In the genomic region with DNA sequence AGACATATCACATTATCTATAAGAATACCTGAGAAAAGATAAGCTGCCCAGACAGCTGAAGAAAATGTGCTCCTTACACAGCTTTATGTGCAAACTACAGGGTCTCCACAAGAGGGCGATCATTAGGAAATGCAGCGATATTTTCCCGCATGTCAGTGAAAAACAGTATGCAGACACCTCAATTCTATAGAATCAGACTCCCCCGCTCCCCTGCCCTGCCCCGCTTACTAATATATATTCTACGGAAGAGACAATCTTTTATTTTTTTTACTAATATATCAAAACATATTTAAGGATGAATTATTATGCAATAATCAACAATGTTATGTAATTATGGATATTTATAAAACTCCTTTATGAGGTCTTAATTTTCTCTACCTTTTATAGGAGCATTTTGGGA, we compare ENCODE assay signal across 2 cellular contexts.
TF ChIP-seq lines count a peak whose summit lies in the region.

No MANE protein-coding gene starts in this region.

TF ChIP-seq in HCT116, 20 proteins besides CTCF, POLR2A, EP300 and RAD21 (continued from another document):
- TF ChIP-seq, protein P1, sequence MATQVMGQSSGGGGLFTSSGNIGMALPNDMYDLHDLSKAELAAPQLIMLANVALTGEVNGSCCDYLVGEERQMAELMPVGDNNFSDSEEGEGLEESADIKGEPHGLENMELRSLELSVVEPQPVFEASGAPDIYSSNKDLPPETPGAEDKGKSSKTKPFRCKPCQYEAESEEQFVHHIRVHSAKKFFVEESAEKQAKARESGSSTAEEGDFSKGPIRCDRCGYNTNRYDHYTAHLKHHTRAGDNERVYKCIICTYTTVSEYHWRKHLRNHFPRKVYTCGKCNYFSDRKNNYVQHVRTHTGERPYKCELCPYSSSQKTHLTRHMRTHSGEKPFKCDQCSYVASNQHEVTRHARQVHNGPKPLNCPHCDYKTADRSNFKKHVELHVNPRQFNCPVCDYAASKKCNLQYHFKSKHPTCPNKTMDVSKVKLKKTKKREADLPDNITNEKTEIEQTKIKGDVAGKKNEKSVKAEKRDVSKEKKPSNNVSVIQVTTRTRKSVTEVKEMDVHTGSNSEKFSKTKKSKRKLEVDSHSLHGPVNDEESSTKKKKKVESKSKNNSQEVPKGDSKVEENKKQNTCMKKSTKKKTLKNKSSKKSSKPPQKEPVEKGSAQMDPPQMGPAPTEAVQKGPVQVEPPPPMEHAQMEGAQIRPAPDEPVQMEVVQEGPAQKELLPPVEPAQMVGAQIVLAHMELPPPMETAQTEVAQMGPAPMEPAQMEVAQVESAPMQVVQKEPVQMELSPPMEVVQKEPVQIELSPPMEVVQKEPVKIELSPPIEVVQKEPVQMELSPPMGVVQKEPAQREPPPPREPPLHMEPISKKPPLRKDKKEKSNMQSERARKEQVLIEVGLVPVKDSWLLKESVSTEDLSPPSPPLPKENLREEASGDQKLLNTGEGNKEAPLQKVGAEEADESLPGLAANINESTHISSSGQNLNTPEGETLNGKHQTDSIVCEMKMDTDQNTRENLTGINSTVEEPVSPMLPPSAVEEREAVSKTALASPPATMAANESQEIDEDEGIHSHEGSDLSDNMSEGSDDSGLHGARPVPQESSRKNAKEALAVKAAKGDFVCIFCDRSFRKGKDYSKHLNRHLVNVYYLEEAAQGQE (IDR thresholded peaks at IDR 0.05; ENCODE audit: low read depth): no peak
- TF ChIP-seq ZFX (IDR thresholded peaks at IDR 0.05): no peak

TF ChIP-seq in SK-N-SH, 30 proteins besides CTCF, POLR2A, EP300 and RAD21 (continued from another document):
- TF ChIP-seq IRF3 (IDR thresholded peaks at IDR 0.05; ENCODE audit: low read depth, low read length) (no peak), MAX (IDR thresholded peaks at IDR 0.05; ENCODE audit: low read depth) (0 out of 2 replicates have a peak, but pooled peaks have one; percentile 33), MXI1 (IDR thresholded peaks at IDR 0.05; ENCODE audit: low read depth, low read length) (peak; percentile 25; the same call in 1 of the 2 replicates), SIN3A (IDR thresholded peaks at IDR 0.05; ENCODE audit: borderline replicate concordance, low read depth, low read length) (no peak), GATA2 (CRISPR knock-in tag; IDR thresholded peaks at IDR 0.05) (no peak), RXRA (IDR thresholded peaks at IDR 0.05; ENCODE audit: borderline replicate concordance, low read depth) (no peak)
- TF ChIP-seq, protein P2, sequence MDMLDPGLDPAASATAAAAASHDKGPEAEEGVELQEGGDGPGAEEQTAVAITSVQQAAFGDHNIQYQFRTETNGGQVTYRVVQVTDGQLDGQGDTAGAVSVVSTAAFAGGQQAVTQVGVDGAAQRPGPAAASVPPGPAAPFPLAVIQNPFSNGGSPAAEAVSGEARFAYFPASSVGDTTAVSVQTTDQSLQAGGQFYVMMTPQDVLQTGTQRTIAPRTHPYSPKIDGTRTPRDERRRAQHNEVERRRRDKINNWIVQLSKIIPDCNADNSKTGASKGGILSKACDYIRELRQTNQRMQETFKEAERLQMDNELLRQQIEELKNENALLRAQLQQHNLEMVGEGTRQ (IDR thresholded peaks at IDR 0.05; ENCODE audit: borderline replicate concordance, low read depth, low read length): no peak
TF ChIP-seq in SK-N-SH: peak in this region for 5.
